ENCODE assay signal across 18 cellular contexts in the genomic region with DNA sequence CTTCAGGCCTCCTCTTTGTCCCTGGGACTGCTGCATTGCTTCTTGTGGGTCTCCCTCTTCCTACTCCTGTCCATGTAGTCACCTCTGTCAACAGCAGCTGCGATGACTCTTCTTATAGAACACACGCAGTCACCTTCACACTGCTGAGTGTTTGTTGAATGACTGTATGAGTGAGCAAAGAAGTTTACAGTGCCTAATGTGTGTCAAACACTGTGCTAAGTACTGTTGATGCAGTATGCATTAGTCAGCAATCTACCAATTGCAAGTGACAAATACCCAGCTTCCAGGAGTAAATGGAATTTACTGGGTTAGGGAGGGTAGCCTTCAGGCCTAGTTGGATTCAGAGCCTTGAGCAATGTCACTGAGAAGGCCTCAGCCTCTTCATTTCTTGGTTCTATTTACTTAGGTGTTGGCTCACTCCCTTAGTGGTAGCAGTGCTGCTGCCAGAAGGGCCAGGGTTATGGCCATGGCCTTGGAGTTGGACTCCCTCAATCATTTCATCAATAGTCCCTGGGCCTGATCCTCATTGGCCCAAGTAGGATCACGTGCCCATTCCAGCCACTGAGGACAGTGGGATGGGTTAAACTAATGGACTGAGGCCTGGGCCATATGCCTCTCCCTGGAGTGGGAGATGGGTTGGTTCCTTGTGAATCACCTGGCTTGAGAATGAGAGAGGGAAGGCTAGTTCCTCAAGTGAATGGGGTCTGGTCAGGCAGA.
A peak's percentile ranks its signal among the peaks of the same experiment; 100 is the strongest.
DNase-seq lines count a peak whose midpoint lies in the region; ATAC-seq and TF ChIP-seq lines count a peak whose summit lies in the region.
"Had no signal": no experiment of that assay in that cellular context is flagged by ENCODE, and none has a peak within 500 bp of the region (broad histone marks: within the 10 kb centered on the region; RNA-seq: fewer than 3 reads in every experiment).

No MANE protein-coding gene starts in this region.

- no peak overlapping the region; the same call in 1 of the 2 replicates for H3K23ac ChIP-seq in IMR-90 (ENCODE audit: low read depth, low read length)

- H2BK5ac ChIP-seq in IMR-90 (ENCODE audit: low read depth, low read length, poor library complexity, severe bottlenecking) = peak overlapping the region; percentile 81

- H3K4me1 ChIP-seq in IMR-90 (ENCODE audit: control insufficient read depth, insufficient read depth, low read length) (peaks cover 22% of the 10 kb centered on the region), mesodermal cell (ENCODE audit: control insufficient read depth, insufficient read depth, low read length, poor library complexity, severe bottlenecking) (peaks cover 17% of the 10 kb centered on the region)
- H3K4me1 ChIP-seq: prostate gland had no signal

- dilution Hi-C loops in IMR-90 (cut with HindIII; ENCODE audit: low sequenced_read_pairs, unreplicated experiment) = no loop called here

- H3K56ac ChIP-seq in IMR-90 (ENCODE audit: extremely low read depth, insufficient read depth, low read length) = no peak overlapping the region

- H2AK5ac ChIP-seq in IMR-90 (ENCODE audit: low read depth, low read length) = peak overlapping the region; percentile 71

- peaks cover 29% of the 10 kb centered on the region for H3K9me1 ChIP-seq in IMR-90 (ENCODE audit: insufficient read depth, low read length)

- H2AK9ac ChIP-seq in IMR-90 (replicated peaks; ENCODE audit: low read depth, low read length, poor library complexity) = peak overlapping the region; percentile 39

- TF ChIP-seq CTCF in AG10803 (conservative IDR thresholded peaks at IDR 0.05; ENCODE audit: low read length) = no peak
- no peak for TF ChIP-seq CTCF in IMR-90 (conservative IDR thresholded peaks at IDR 0.05; ENCODE audit: low read depth, low read length)
- TF ChIP-seq CTCF in progenitor cell of endocrine pancreas (IDR thresholded peaks at IDR 0.05; ENCODE audit: unreplicated experiment) = no peak

- peaks cover 2% of the 10 kb centered on the region for H3K27me3 Mint-ChIP-seq in dendritic cell treated with granulocyte-macrophage colony-stimulating factor and Interleukin-4, amounts not matched to agents 40 ng/mL and 50 ng/mL, for 4 days
- H3K27me3 Mint-ChIP-seq in progenitor cell of endocrine pancreas = no peaks in the 10 kb centered on the region
- H3K27me3 Mint-ChIP-seq: B cell, brain had no signal

- H2AFZ ChIP-seq in IMR-90 (replicated peaks; ENCODE audit: low read length, poor library complexity) = no peak overlapping the region

- intact Hi-C loops in IMR-90 (cut with micrococcal nuclease) = no loop called here
- intact Hi-C loops in dendritic cell treated with granulocyte-macrophage colony-stimulating factor and Interleukin-4, amounts not matched to agents 40 ng/mL and 50 ng/mL, for 4 days (cut with micrococcal nuclease) = no loop called here

- no peak for TF ChIP-seq POLR2A in IMR-90 (IDR thresholded peaks at IDR 0.05; ENCODE audit: low read depth, low read length)

- no TSS peak for BruUV-seq in IMR-90 (replicated peaks; lab: Mats Ljungman, UMichigan)

- H3K9me3 ChIP-seq in IMR-90 (ENCODE audit: control insufficient read depth, insufficient read depth, low read length) = no peaks in the 10 kb centered on the region
- H3K9me3 ChIP-seq in mesodermal cell (ENCODE audit: control insufficient read depth, low read length) = no peaks in the 10 kb centered on the region
- H3K9me3 ChIP-seq: prostate gland had no signal

- peak overlapping the region; percentile 9 for H3K18ac ChIP-seq in IMR-90 (ENCODE audit: low read depth, low read length)

- peaks cover 5% of the 10 kb centered on the region for H3K4me1 Mint-ChIP-seq in dendritic cell treated with granulocyte-macrophage colony-stimulating factor and Interleukin-4, amounts not matched to agents 40 ng/mL and 50 ng/mL, for 4 days (ENCODE audit: low read depth)
- no peaks in the 10 kb centered on the region for H3K4me1 Mint-ChIP-seq in progenitor cell of endocrine pancreas (ENCODE audit: low read depth)
- H3K4me1 Mint-ChIP-seq: B cell, H9 had no signal

- peak overlapping the region; percentile 67; the same call in 1 of the 2 replicates for H4K5ac ChIP-seq in IMR-90 (ENCODE audit: low read depth, low read length)

- no peak overlapping the region for H3K4me2 ChIP-seq in IMR-90 (ENCODE audit: low read depth, low read length)

- peak overlapping the region; percentile 0 for H3K27ac Mint-ChIP-seq in dendritic cell treated with granulocyte-macrophage colony-stimulating factor and Interleukin-4, amounts not matched to agents 40 ng/mL and 50 ng/mL, for 4 days
- no peak overlapping the region for H3K27ac Mint-ChIP-seq in progenitor cell of endocrine pancreas
- H3K27ac Mint-ChIP-seq: B cell, mesothelial cell of epicardium had no signal

- ATAC-seq in IMR-90 (ENCODE audit: low read depth) = no peak
- ATAC-seq in GM19023 (IDR thresholded peaks at IDR 0.05; ENCODE audit: unreplicated experiment) = no peak
- no peak for ATAC-seq in GM19324 (IDR thresholded peaks at IDR 0.05; ENCODE audit: low FRiP score, unreplicated experiment)

- H2BK120ac ChIP-seq in IMR-90 (ENCODE audit: low read depth, low read length) = peak overlapping the region; percentile 71

- peak overlapping the region; percentile 66 for H4K91ac ChIP-seq in IMR-90 (ENCODE audit: insufficient read depth, low read depth, low read length)

- peaks cover 0 to 8% of the 10 kb centered on the region in 2 experiments; a peak in 1 of 4 replicates for H3K79me1 ChIP-seq in IMR-90 (ENCODE audit: low read depth in 1 of 2, low read length in 2 of 2)

- no peaks in the 10 kb centered on the region for H3K9me3 Mint-ChIP-seq in dendritic cell treated with granulocyte-macrophage colony-stimulating factor and Interleukin-4, amounts not matched to agents 40 ng/mL and 50 ng/mL, for 4 days
- no peaks in the 10 kb centered on the region for H3K9me3 Mint-ChIP-seq in progenitor cell of endocrine pancreas (ENCODE audit: low read depth)
- H3K9me3 Mint-ChIP-seq: brain, H9, mesothelial cell of epicardium had no signal

- H2BK15ac ChIP-seq in IMR-90 (ENCODE audit: low read depth, low read length) = peak overlapping the region; percentile 97; the same call in 2 of the 3 replicates

- TF ChIP-seq RAD21 in IMR-90 (IDR thresholded peaks at IDR 0.05; ENCODE audit: low read length) = no peak

- 0 out of 2 replicates have a peak overlapping the region, but pooled peaks have one; percentile 21 for H3K14ac ChIP-seq in IMR-90 (replicated peaks; ENCODE audit: low read depth, low read length)

- H3K36me3 Mint-ChIP-seq in dendritic cell treated with granulocyte-macrophage colony-stimulating factor and Interleukin-4, amounts not matched to agents 40 ng/mL and 50 ng/mL, for 4 days (ENCODE audit: low read depth) = no peaks in the 10 kb centered on the region
- no peaks in the 10 kb centered on the region for H3K36me3 Mint-ChIP-seq in progenitor cell of endocrine pancreas (ENCODE audit: insufficient read depth)
- H3K36me3 Mint-ChIP-seq: brain, mesothelial cell of epicardium had no signal

- POLR2A ChIA-PET in IMR-90 (lab: Charles Lee; ENCODE audit: unreplicated experiment) = no interaction called here

- H3K27me3 ChIP-seq in IMR-90 (ENCODE audit: control insufficient read depth, insufficient read depth, low read length) = no peaks in the 10 kb centered on the region

- H3K4ac ChIP-seq in IMR-90 (ENCODE audit: low read depth, low read length) = peak overlapping the region; percentile 51

- H3K4me3 ChIP-seq in AG10803 (ENCODE audit: low read length) = no peak overlapping the region
- no peak overlapping the region for H3K4me3 ChIP-seq in IMR-90 (ENCODE audit: insufficient read depth, low read depth, low read length)
- no peak overlapping the region for H3K4me3 ChIP-seq in mesodermal cell (ENCODE audit: extremely low read depth, insufficient read depth, low read length, poor library complexity, severe bottlenecking)
- H3K4me3 ChIP-seq: prostate gland had no signal

- H3K27ac ChIP-seq in IMR-90 (ENCODE audit: insufficient read depth, low read length) = peak overlapping the region; percentile 29; the same call in 1 of the 2 replicates
- H3K27ac ChIP-seq in mesodermal cell (ENCODE audit: low read depth, low read length, severe bottlenecking) = peak overlapping the region; percentile 65
- H3K27ac ChIP-seq: prostate gland had no signal

- H2BK20ac ChIP-seq in IMR-90 (ENCODE audit: low read depth, low read length) = peak overlapping the region; percentile 76; the same call in 1 of the 2 replicates

- H4K20me1 ChIP-seq in IMR-90 (ENCODE audit: insufficient read depth, low read length) = no peaks in the 10 kb centered on the region

- H3K9ac ChIP-seq in IMR-90 (ENCODE audit: low read depth, low read length) = no peak overlapping the region

- CTCF ChIA-PET in IMR-90 (lab: Yijun Ruan, JAX) = no interaction called here

- DNase-seq in AG10803 (ENCODE audit: low read depth) (peak; percentile 26), IMR-90 (peak; percentile 71), progenitor cell of endocrine pancreas (ENCODE audit: low spot score, unreplicated experiment) (no peak)
- DNase-seq in activated CD8-positive, alpha-beta memory T cell treated with anti-CD3 and anti-CD28 coated beads, Interleukin-2, amount 50 U/mL, for 48 hours = no peak
- DNase-seq: activated T-cell treated with anti-CD3 and anti-CD28 coated beads, Interleukin-2, amount 50 U/mL, for 1 hour; NCI-H1417; NCI-H510A treated with DMSO at 0.1 percent for 48 hours; RPMI8226; stimulated activated CD4-positive, alpha-beta T cell treated with anti-CD3 and anti-CD28 coated beads, Interleukin-4, amount 100 ng/mL, for 4 hours had no signal

- in situ Hi-C loops in IMR-90 (cut with MboI; ENCODE audit: low sequenced_read_pairs) = no loop called here

- H3K4me3 Mint-ChIP-seq in dendritic cell treated with granulocyte-macrophage colony-stimulating factor and Interleukin-4, amounts not matched to agents 40 ng/mL and 50 ng/mL, for 4 days = no peak overlapping the region
- no peak overlapping the region for H3K4me3 Mint-ChIP-seq in progenitor cell of endocrine pancreas (ENCODE audit: low read depth)
- H3K4me3 Mint-ChIP-seq: B cell, brain, H9, mesothelial cell of epicardium had no signal

- H4K8ac ChIP-seq in IMR-90 (ENCODE audit: low read depth in 2 of 2, low read length in 2 of 2) = peak overlapping the region; percentile 8 to 68; a peak in 2 of 4 replicates

- H3K36me3 ChIP-seq in IMR-90 (ENCODE audit: control insufficient read depth, insufficient read depth, low read length) (no peaks in the 10 kb centered on the region), mesodermal cell (ENCODE audit: control insufficient read depth, insufficient read depth, low read length) (no peaks in the 10 kb centered on the region)
- H3K36me3 ChIP-seq: prostate gland had no signal

- no CpG with 5 or more reads among the region's 3 CpGs for WGBS in IMR-90 (ENCODE audit: extremely low coverage in 2 of 2, insufficient read length in 1 of 2), 2 experiments
- 100% methylated on average over 1 of the region's 3 CpGs for WGBS in mesodermal cell (ENCODE audit: insufficient coverage in 2 of 2), 2 experiments

TF ChIP-seq in IMR-90, 13 proteins besides CTCF, POLR2A, EP300 and RAD21:
- peak; percentile 83 for TF ChIP-seq MAFK (IDR thresholded peaks at IDR 0.05; ENCODE audit: low read depth, low read length)
- TF ChIP-seq BHLHE40 (IDR thresholded peaks at IDR 0.05; ENCODE audit: low read depth, low read length) = no peak; the same call in 1 of the 2 replicates
- 0 out of 2 replicates have a peak, but pooled peaks have one; percentile 16 for TF ChIP-seq NFE2L2 (IDR thresholded peaks at IDR 0.05; ENCODE audit: low read depth, low read length)
- TF ChIP-seq FOS (IDR thresholded peaks at IDR 0.05; ENCODE audit: low read depth, low read length) = peak; percentile 42; the same call in 1 of the 2 replicates

Comparison
In these comparisons a context has a peak if more than half of its experiments do, and no peak if none do; other contexts are left out.
1. DNase-seq: peak in AG10803 (single experiment) and IMR-90 (single experiment); none in activated CD8-positive, alpha-beta memory T cell treated with anti-CD3 and anti-CD28 coated beads, Interleukin-2, amount 50 U/mL, for 48 hours (single experiment) and progenitor cell of endocrine pancreas (single experiment).